ENCODE assay signal across 1 cellular context in the genomic region with DNA sequence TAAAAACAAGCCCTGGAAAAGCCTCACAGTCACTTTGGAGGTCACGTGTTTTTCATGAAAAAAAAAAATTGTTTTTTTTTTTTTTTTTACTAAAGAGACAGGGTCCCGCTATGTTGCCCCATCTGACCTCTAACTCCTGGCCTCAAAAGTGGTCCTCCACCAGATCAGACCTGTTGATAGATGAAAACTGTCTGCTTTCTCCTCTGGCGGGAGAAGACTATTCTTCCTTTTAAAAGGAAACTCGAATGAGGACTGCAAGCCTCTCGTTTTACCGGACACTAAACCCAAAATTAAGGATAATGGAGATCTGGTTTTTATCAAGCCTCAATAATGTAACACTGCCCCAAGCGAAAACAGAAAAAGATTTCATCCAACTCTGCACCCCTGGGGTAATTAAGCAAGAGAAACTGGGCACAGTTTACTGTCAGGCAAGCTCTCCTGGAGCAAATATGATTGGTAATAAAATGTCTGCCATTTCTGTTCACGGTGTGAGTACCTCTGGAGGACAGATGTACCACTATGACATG.
TF ChIP-seq lines count a peak whose summit lies in the region.

No MANE protein-coding gene starts in this region.

TF ChIP-seq in SK-N-SH, 30 proteins besides CTCF, POLR2A, EP300 and RAD21 (continued from another document):
- TF ChIP-seq, protein P1, sequence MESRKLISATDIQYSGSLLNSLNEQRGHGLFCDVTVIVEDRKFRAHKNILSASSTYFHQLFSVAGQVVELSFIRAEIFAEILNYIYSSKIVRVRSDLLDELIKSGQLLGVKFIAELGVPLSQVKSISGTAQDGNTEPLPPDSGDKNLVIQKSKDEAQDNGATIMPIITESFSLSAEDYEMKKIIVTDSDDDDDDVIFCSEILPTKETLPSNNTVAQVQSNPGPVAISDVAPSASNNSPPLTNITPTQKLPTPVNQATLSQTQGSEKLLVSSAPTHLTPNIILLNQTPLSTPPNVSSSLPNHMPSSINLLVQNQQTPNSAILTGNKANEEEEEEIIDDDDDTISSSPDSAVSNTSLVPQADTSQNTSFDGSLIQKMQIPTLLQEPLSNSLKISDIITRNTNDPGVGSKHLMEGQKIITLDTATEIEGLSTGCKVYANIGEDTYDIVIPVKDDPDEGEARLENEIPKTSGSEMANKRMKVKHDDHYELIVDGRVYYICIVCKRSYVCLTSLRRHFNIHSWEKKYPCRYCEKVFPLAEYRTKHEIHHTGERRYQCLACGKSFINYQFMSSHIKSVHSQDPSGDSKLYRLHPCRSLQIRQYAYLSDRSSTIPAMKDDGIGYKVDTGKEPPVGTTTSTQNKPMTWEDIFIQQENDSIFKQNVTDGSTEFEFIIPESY (IDR thresholded peaks at IDR 0.05; ENCODE audit: borderline replicate concordance, low read depth), result no peak
- TF ChIP-seq TEAD4 (IDR thresholded peaks at IDR 0.05; ENCODE audit: borderline replicate concordance, insufficient read depth), result no peak
- TF ChIP-seq, protein P2, sequence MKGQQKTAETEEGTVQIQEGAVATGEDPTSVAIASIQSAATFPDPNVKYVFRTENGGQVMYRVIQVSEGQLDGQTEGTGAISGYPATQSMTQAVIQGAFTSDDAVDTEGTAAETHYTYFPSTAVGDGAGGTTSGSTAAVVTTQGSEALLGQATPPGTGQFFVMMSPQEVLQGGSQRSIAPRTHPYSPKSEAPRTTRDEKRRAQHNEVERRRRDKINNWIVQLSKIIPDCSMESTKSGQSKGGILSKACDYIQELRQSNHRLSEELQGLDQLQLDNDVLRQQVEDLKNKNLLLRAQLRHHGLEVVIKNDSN (IDR thresholded peaks at IDR 0.05; ENCODE audit: borderline replicate concordance, low read depth), result peak; percentile 22; the same call in 1 of the 2 replicates
